ENCODE assay signal across 20 cellular contexts in the genomic region with DNA sequence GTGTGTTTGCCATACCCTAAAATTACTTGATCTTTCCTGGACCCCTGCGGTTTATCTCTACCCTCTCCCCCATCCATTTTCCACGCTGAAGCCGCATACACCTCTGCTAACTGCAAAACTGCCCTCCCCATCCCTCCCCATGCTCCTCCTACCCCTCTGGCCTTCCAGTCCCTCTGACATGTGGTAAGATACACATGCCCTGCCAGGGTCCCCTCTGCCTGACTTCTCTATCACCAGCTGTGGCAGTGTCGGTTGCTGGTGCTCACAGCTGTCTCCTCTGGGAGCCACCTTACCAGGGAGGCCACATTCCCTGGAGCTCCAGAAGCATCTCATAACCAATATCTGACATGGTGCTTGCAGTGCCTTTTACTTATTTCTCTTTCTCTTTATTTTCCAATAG. TPM values are rescaled to one million over a fixed set of nuclear protein-coding genes. Genes with fewer than 3 reads are reported as not detected.
A peak's percentile ranks its signal among the peaks of the same experiment; 100 is the strongest.
DNase-seq lines count a peak whose midpoint lies in the region; ATAC-seq and TF ChIP-seq lines count a peak whose summit lies in the region.
"Had no signal": no experiment of that assay in that cellular context is flagged by ENCODE, and none has a peak within 500 bp of the region (broad histone marks: within the 10 kb centered on the region; RNA-seq: fewer than 3 reads in every experiment).

No MANE protein-coding gene starts in this region.

- H3K4me3 ChIP-seq in left ventricle myocardium inferior = no peak overlapping the region
- H3K4me3 ChIP-seq in mesenchymal stem cell (ENCODE audit: insufficient read depth in 1 of 2, low read depth in 1 of 2, low read length in 2 of 2) = no peak overlapping the region
- H3K4me3 ChIP-seq in testis = no peak overlapping the region
- no peak overlapping the region for H3K4me3 ChIP-seq in esophagus muscularis mucosa
- H3K4me3 ChIP-seq: GM12878 had no signal

- H3K18ac ChIP-seq in mesenchymal stem cell (ENCODE audit: low read depth in 1 of 2, low read length in 2 of 2) = peak overlapping the region in 1 of 2 experiments; percentile 16

- H3K9me3 ChIP-seq in left ventricle myocardium inferior (replicated peaks) (no peaks in the 10 kb centered on the region), mesenchymal stem cell (ENCODE audit: control insufficient read depth, low read length) (no peaks in the 10 kb centered on the region), testis (no peaks in the 10 kb centered on the region), esophagus muscularis mucosa (no peaks in the 10 kb centered on the region)
- H3K9me3 ChIP-seq: BE2C had no signal

- H2BK120ac ChIP-seq in mesenchymal stem cell (ENCODE audit: low read depth, low read length) = no peak overlapping the region

- no peak overlapping the region for H3K9ac ChIP-seq in mesenchymal stem cell (ENCODE audit: low read length)

- H3K14ac ChIP-seq in mesenchymal stem cell (ENCODE audit: low read length in 2 of 2) = no peak overlapping the region

- no peak overlapping the region for H3K4ac ChIP-seq in mesenchymal stem cell (ENCODE audit: low read depth in 1 of 2, low read length in 2 of 2)

- peak overlapping the region; percentile 81 for H3K27ac ChIP-seq in left ventricle myocardium inferior (replicated peaks)
- H3K27ac ChIP-seq in mesenchymal stem cell (ENCODE audit: low read length, poor library complexity, severe bottlenecking) = no peak overlapping the region
- peak overlapping the region; percentile 22 to 74 for H3K27ac ChIP-seq in testis
- no peak overlapping the region for H3K27ac ChIP-seq in esophagus muscularis mucosa (replicated peaks in 1 of 4)

- H3K27me3 ChIP-seq in left ventricle myocardium inferior (ENCODE audit: low read depth) (no peaks in the 10 kb centered on the region), mesenchymal stem cell (ENCODE audit: control insufficient read depth in 1 of 2, insufficient read depth in 1 of 2, low read length in 2 of 2) (peaks cover 0 to 30% of the 10 kb centered on the region in 2 experiments), testis (no peaks in the 10 kb centered on the region), esophagus muscularis mucosa (no peaks in the 10 kb centered on the region)

- H2BK5ac ChIP-seq in mesenchymal stem cell (ENCODE audit: low read depth, low read length, poor library complexity, severe bottlenecking) = no peak overlapping the region

- DNase-seq in left ventricle myocardium inferior (no peak), Right ventricle myocardium inferior (ENCODE audit: missing footprints) (no peak), mesenchymal stem cell (no peak), posterior vena cava (ENCODE audit: low spot score) (peak; percentile 50), testis (no peak), Ammon's horn (ENCODE audit: low spot score) (no peak), esophagus muscularis mucosa (ENCODE audit: extremely low spot score) (no peak)
- DNase-seq: BE2C; C1 segment of cervical spinal cord; CD4-positive, CD25-positive, alpha-beta regulatory T cell; CD8-positive, alpha-beta memory T cell; COR-L47; DMS 273 treated with DMSO at 0.1 percent for 48 hours; DMS53; DND-41; EL; H9 had no signal

- peak overlapping the region; percentile 16 for H2BK15ac ChIP-seq in mesenchymal stem cell (ENCODE audit: low read depth, poor library complexity, severe bottlenecking)

- H2AK5ac ChIP-seq in mesenchymal stem cell (ENCODE audit: low read length, severe bottlenecking) = no peak overlapping the region

- 95% methylated on average over 4 of the region's 4 CpGs for WGBS in mesenchymal stem cell
- 66 to 74% methylated on average over 4 of the region's 4 CpGs for WGBS in testis, 2 donors
- 99% methylated on average over 4 of the region's 4 CpGs for WGBS in esophagus muscularis mucosa

- H2BK12ac ChIP-seq in mesenchymal stem cell (ENCODE audit: low read length in 2 of 2) = peak overlapping the region in 1 of 2 experiments; percentile 47

- no peaks in the 10 kb centered on the region for H3K79me1 ChIP-seq in mesenchymal stem cell (replicated peaks; ENCODE audit: low read length, poor library complexity, severe bottlenecking)

- peak overlapping the region; percentile 70 for H4K91ac ChIP-seq in mesenchymal stem cell (ENCODE audit: low read length)

- H3K4me2 ChIP-seq in mesenchymal stem cell (ENCODE audit: low read length, poor library complexity, severe bottlenecking) = no peak overlapping the region

- no peaks in the 10 kb centered on the region for H3K36me3 ChIP-seq in left ventricle myocardium inferior
- no peaks in the 10 kb centered on the region for H3K36me3 ChIP-seq in mesenchymal stem cell (ENCODE audit: control insufficient read depth in 1 of 2, insufficient read depth in 2 of 2, low read depth in 1 of 2, low read length in 2 of 2)
- no peaks in the 10 kb centered on the region for H3K36me3 ChIP-seq in testis (ENCODE audit: low read depth, missing control alignments)
- no peaks in the 10 kb centered on the region for H3K36me3 ChIP-seq in esophagus muscularis mucosa
- H3K36me3 ChIP-seq: BE2C had no signal

- H3K23ac ChIP-seq in mesenchymal stem cell (ENCODE audit: low read length in 2 of 2) = no peak overlapping the region

- TF ChIP-seq CTCF in left ventricle myocardium inferior (IDR thresholded peaks at IDR 0.05; ENCODE audit: borderline replicate concordance) (no peak), testis (IDR thresholded peaks at IDR 0.05) (no peak), esophagus muscularis mucosa (IDR thresholded peaks at IDR 0.05) (no peak)

- H4K8ac ChIP-seq in mesenchymal stem cell (ENCODE audit: low read length) = peak overlapping the region; percentile 48

- H2AFZ ChIP-seq in mesenchymal stem cell (ENCODE audit: low read depth, low read length) = no peak overlapping the region

- TF ChIP-seq POLR2A in testis (IDR thresholded peaks at IDR 0.05) = no peak
- no peak for TF ChIP-seq POLR2A in esophagus muscularis mucosa (IDR thresholded peaks at IDR 0.05; ENCODE audit: low read depth)

- H3K4me1 ChIP-seq in left ventricle myocardium inferior (peaks cover 92% of the 10 kb centered on the region), mesenchymal stem cell (ENCODE audit: control insufficient read depth, insufficient read depth, low read depth, low read length) (no peaks in the 10 kb centered on the region), testis (peaks cover 34% of the 10 kb centered on the region), esophagus muscularis mucosa (peaks cover 20 to 61% (median 42%) of the 10 kb centered on the region in 4 donors)
- H3K4me1 ChIP-seq: BE2C had no signal

- TF ChIP-seq EP300 in esophagus muscularis mucosa (IDR thresholded peaks at IDR 0.05) = no peak

- intact Hi-C loops in left ventricle myocardium inferior (cut with micrococcal nuclease) (no loop called here), Right ventricle myocardium inferior (cut with DNase I) (no loop called here), posterior vena cava (cut with DNase I) (loop anchor here in 1 of 2 donors (5.0 kb wide), 1 partner anchor 77 kb away; no protein-coding TSS in a partner anchor), testis (cut with DNase I; ENCODE audit: low total_unique reads) (no loop called here), esophagus muscularis mucosa (cut with DNase I) (no loop called here)

- ATAC-seq in Right ventricle myocardium inferior (no peak), GM18861 (IDR thresholded peaks at IDR 0.05; ENCODE audit: unreplicated experiment) (no peak)
- ATAC-seq: GM12878 had no signal

RNA-seq across cellular contexts. Expression of gene COL15A1, which starts 58.9 kb away (rescaled TPM):
- 45.4 TPM for total RNA-seq in left ventricle myocardium inferior
- total RNA-seq in Right ventricle myocardium inferior = 58.3 TPM
- polyA plus RNA-seq in mesenchymal stem cell (2013, experiment 1 of 2) = 4.3 TPM
- polyA plus RNA-seq in mesenchymal stem cell (2013, experiment 2 of 2) = 4.2 TPM
- 100 to 1,000 TPM; 126 to 129 TPM for total RNA-seq in posterior vena cava
- 10 to 100 TPM; 37.2 to 55.5 TPM for total RNA-seq in testis
- polyA plus RNA-seq in testis (ENCODE audit: insufficient read depth, low read depth, low replicate concordance) = 49.4 TPM
- 100 to 1,000 TPM; 134 to 256 (median 145) TPM for total RNA-seq in esophagus muscularis mucosa
- total RNA-seq: CD4-positive, CD25-positive, alpha-beta regulatory T cell; CD8-positive, alpha-beta memory T cell; G401; H9 had no signal

Comparison
In these comparisons a context has a peak if more than half of its experiments do, and no peak if none do; other contexts are left out.
1. H3K27ac ChIP-seq: peak in left ventricle myocardium inferior (single experiment) and testis (2 of 2); none in mesenchymal stem cell (single experiment) and esophagus muscularis mucosa (0 of 4).